In genomic region chr12:56189336-56189917, GRCh38 we compare ENCODE assay signal across 8 cellular contexts. TPM values are rescaled to one million over a fixed set of nuclear protein-coding genes. Genes with fewer than 3 reads are reported as not detected.
DNase-seq lines count a peak whose midpoint lies in the region; ATAC-seq and TF ChIP-seq lines count a peak whose summit lies in the region.

SMARCC2 (minus strand) TSS chr12:56189483; CDS start chr12:56189461, 22 bp downstream.

- TF ChIP-seq CTCF in RWPE2 (IDR thresholded peaks at IDR 0.05; ENCODE audit: poor library complexity, severe bottlenecking) = peak; percentile 99
- TF ChIP-seq CTCF in nephron progenitor cell (IDR thresholded peaks at IDR 0.05) = peak; percentile 46

- H3K9me3 Mint-ChIP-seq in nephron progenitor cell = no peaks in the 10 kb centered on the region
- H3K9me3 Mint-ChIP-seq in stimulated activated naive CD8-positive, alpha-beta T cell treated with anti-CD3 and anti-CD28 coated beads, Interleukin-15, Interleukin-2, amounts not matched to agents 100 ng/mL and 50 ng/mL, for 24 hours = no peaks in the 10 kb centered on the region

- no peaks in the 10 kb centered on the region for H3K27me3 ChIP-seq in RWPE2 (ENCODE audit: insufficient read depth, poor library complexity, severe bottlenecking)

- peak within 1 kb of the TSS; percentile 81 for H3K4me3 ChIP-seq in RWPE2 (ENCODE audit: severe bottlenecking)

- H3K36me3 Mint-ChIP-seq in nephron progenitor cell (ENCODE audit: low read depth) = peaks cover 25% of the 10 kb centered on the region
- peaks cover 33% of the 10 kb centered on the region for H3K36me3 Mint-ChIP-seq in stimulated activated naive CD8-positive, alpha-beta T cell treated with anti-CD3 and anti-CD28 coated beads, Interleukin-15, Interleukin-2, amounts not matched to agents 100 ng/mL and 50 ng/mL, for 24 hours (ENCODE audit: low read depth)

- peaks cover 33% of the 10 kb centered on the region for H3K36me3 ChIP-seq in RWPE2 (ENCODE audit: low read depth)

- H3K4me1 ChIP-seq in RWPE2 (ENCODE audit: insufficient read depth, poor library complexity, severe bottlenecking) = peaks cover 7% of the 10 kb centered on the region

- H3K4me3 Mint-ChIP-seq in nephron progenitor cell = peak within 1 kb of the TSS; percentile 92
- H3K4me3 Mint-ChIP-seq in stimulated activated naive CD8-positive, alpha-beta T cell treated with anti-CD3 and anti-CD28 coated beads, Interleukin-15, Interleukin-2, amounts not matched to agents 100 ng/mL and 50 ng/mL, for 24 hours = peak within 1 kb of the TSS; percentile 92

- ATAC-seq in GM21723 (IDR thresholded peaks at IDR 0.05; ENCODE audit: unreplicated experiment) (peak; percentile 75), RWPE2 (ENCODE audit: low read depth) (peak; percentile 72)

- H3K27ac ChIP-seq in RWPE2 (ENCODE audit: poor library complexity, severe bottlenecking) = peak within 1 kb of the TSS; percentile 80

- H3K9me3 ChIP-seq in RWPE2 (ENCODE audit: severe bottlenecking) = no peaks in the 10 kb centered on the region

- peak within 1 kb of the TSS; percentile 99 for H3K27ac Mint-ChIP-seq in nephron progenitor cell
- H3K27ac Mint-ChIP-seq in stimulated activated naive CD8-positive, alpha-beta T cell treated with anti-CD3 and anti-CD28 coated beads, Interleukin-15, Interleukin-2, amounts not matched to agents 100 ng/mL and 50 ng/mL, for 24 hours = peak within 1 kb of the TSS; percentile 97

- H3K27me3 Mint-ChIP-seq in nephron progenitor cell (ENCODE audit: low read depth, poor library complexity) = peaks cover 4% of the 10 kb centered on the region
- H3K27me3 Mint-ChIP-seq in stimulated activated naive CD8-positive, alpha-beta T cell treated with anti-CD3 and anti-CD28 coated beads, Interleukin-15, Interleukin-2, amounts not matched to agents 100 ng/mL and 50 ng/mL, for 24 hours = no peaks in the 10 kb centered on the region

- H3K4me1 Mint-ChIP-seq in nephron progenitor cell = peaks cover 31% of the 10 kb centered on the region
- peaks cover 55% of the 10 kb centered on the region for H3K4me1 Mint-ChIP-seq in stimulated activated naive CD8-positive, alpha-beta T cell treated with anti-CD3 and anti-CD28 coated beads, Interleukin-15, Interleukin-2, amounts not matched to agents 100 ng/mL and 50 ng/mL, for 24 hours (ENCODE audit: low read depth)

- DNase-seq in DMS53 (lab: John Stamatoyannopoulos, UW) (peak; percentile 97), LHCN-M2 (ENCODE audit: low read depth) (peak; percentile 77), RWPE2 (ENCODE audit: low spot score) (peak; percentile 81), fibroblast of the conjunctiva (ENCODE audit: low read depth) (peak; percentile 79), nephron progenitor cell (peak; percentile 93)
- DNase-seq in activated effector memory CD4-positive, alpha-beta T cell treated with Interleukin-2 at 50 U/mL for 16 hours = peak; percentile 79

RNA-seq across cellular contexts. Expression of gene SMARCC2, which starts in this region (rescaled TPM):
- total RNA-seq in LHCN-M2 (2014; rRNA removed) = 41.6 and 60.4 TPM in 2 replicates
- 40.9 TPM for polyA plus RNA-seq in LHCN-M2 (2012)

Comparison
In these comparisons a context has a peak if more than half of its experiments do, and no peak if none do; other contexts are left out.
1. Peak in every context shown above with its lines: DNase-seq, ATAC-seq, H3K4me3 ChIP-seq and H3K27ac ChIP-seq.